In the genomic region with DNA sequence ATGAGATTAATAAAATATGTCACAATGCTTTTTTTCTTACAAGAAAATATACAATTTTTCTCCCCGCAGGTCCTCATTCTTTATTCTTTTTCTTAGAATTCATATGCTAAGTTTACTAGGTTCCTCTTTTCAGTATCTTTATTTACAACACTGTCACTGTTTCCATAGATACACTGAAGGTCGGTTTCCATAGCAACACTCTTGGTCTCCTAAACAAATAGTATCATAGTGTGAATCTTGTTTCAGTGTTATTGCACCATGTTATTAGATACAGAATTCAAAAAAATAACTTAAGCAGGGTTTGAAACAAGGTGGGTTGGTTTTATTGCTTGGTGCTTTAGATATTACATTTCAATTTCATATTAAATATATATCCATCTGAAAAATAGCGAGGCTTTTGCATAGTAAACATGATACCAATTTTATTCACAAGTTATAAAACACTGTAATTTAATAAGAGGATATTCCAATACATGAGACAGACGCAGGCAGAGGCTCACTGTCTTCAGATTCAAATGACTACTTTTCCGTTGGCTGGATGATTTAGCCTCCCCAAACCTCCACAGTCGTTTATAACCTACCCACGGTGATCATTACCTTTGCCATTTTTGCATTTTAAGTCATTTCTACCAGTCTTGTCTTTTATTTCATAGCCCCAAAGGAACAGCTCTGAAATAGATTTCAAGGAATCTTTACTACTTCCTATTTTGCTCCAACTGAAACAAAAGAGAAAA, we compare ENCODE assay signal across 8 cellular contexts.
DNase-seq lines count a peak whose midpoint lies in the region; ATAC-seq and TF ChIP-seq lines count a peak whose summit lies in the region.

No MANE protein-coding gene starts in this region.

- no peaks in the 10 kb centered on the region for H3K79me1 ChIP-seq in mesendoderm (ENCODE audit: low read length)

- H3K4me2 ChIP-seq in mammary epithelial cell (ENCODE audit: insufficient read depth, low read depth, low read length) (no peak overlapping the region), mesendoderm (ENCODE audit: low read length) (no peak overlapping the region)

- H4K20me1 ChIP-seq in mammary epithelial cell (ENCODE audit: insufficient read depth, low read length) = no peaks in the 10 kb centered on the region

- no peaks in the 10 kb centered on the region for H3K36me3 ChIP-seq in mammary epithelial cell (ENCODE audit: insufficient read depth, low read length)
- no peaks in the 10 kb centered on the region for H3K36me3 ChIP-seq in mesendoderm (ENCODE audit: control insufficient read depth, insufficient read depth, low read length)
- no peaks in the 10 kb centered on the region for H3K36me3 ChIP-seq in adrenal gland (replicated peaks in 1 of 2)

- H2BK5ac ChIP-seq in mesendoderm (ENCODE audit: low read length) = no peak overlapping the region

- H3K4me1 ChIP-seq in mammary epithelial cell (ENCODE audit: insufficient read depth, low read length) (peaks cover 10% of the 10 kb centered on the region), mesendoderm (ENCODE audit: control insufficient read depth, low read depth, low read length) (no peaks in the 10 kb centered on the region), adrenal gland (replicated peaks in 1 of 2) (peaks cover 7 to 25% of the 10 kb centered on the region in 2 donors)

- no peak overlapping the region for H2AK5ac ChIP-seq in mesendoderm (ENCODE audit: low read length)

- H3K27me3 ChIP-seq in mammary epithelial cell (ENCODE audit: insufficient read depth, low read length) (no peaks in the 10 kb centered on the region), mesendoderm (ENCODE audit: insufficient read depth, low read length, poor library complexity) (no peaks in the 10 kb centered on the region), adrenal gland (no peaks in the 10 kb centered on the region)

- no peak overlapping the region for H2BK120ac ChIP-seq in mesendoderm (ENCODE audit: low read depth, low read length)

- ATAC-seq in GM18511 (IDR thresholded peaks at IDR 0.05; ENCODE audit: unreplicated experiment) (peak; percentile 67), HG02970 (IDR thresholded peaks at IDR 0.05; ENCODE audit: low FRiP score, unreplicated experiment) (peak; percentile 63)

- H2AFZ ChIP-seq in mammary epithelial cell (ENCODE audit: low read depth, low read length) = no peak overlapping the region

- H4K5ac ChIP-seq in mesendoderm (ENCODE audit: low read length) = no peak overlapping the region

- TF ChIP-seq CTCF in mammary epithelial cell (conservative IDR thresholded peaks at IDR 0.05 in 1 of 2, IDR thresholded peaks at IDR 0.05 in 1 of 2; ENCODE audit: extremely low read depth in 1 of 2, insufficient read depth in 1 of 2, low read depth in 1 of 2, low read length in 2 of 2) (no peak), adrenal gland (IDR thresholded peaks at IDR 0.05) (no peak)

- no peak overlapping the region for H3K9ac ChIP-seq in mammary epithelial cell (ENCODE audit: insufficient read depth, low read length)
- no peak overlapping the region for H3K9ac ChIP-seq in mesendoderm (ENCODE audit: low read length)

- intact Hi-C loops in mammary epithelial cell (cut with micrococcal nuclease) (loop anchor here (1.0 kb wide), 1 partner anchor 64 kb away; no protein-coding TSS in a partner anchor), adrenal gland (cut with DNase I) (loop anchor here in 1 of 2 donors (10.0 kb wide), 1 partner anchor 89 kb away; a partner anchor contains a TSS)

- no peak overlapping the region for H3K56ac ChIP-seq in mesendoderm (ENCODE audit: low read length)

- no peaks in the 10 kb centered on the region for H3K79me2 ChIP-seq in mammary epithelial cell (ENCODE audit: insufficient read depth, low read length)
- H3K79me2 ChIP-seq in mesendoderm (ENCODE audit: control insufficient read depth, insufficient read depth, low read length) = no peaks in the 10 kb centered on the region

- peak overlapping the region; percentile 62 for H3K27ac ChIP-seq in mammary epithelial cell (ENCODE audit: insufficient read depth, low read depth, low read length)
- no peak overlapping the region for H3K27ac ChIP-seq in mesendoderm (ENCODE audit: low read depth, low read length)
- peak overlapping the region in 1 of 5 donors; percentile 6 for H3K27ac ChIP-seq in adrenal gland

- in situ Hi-C loops in ACHN (cut with HindIII; ENCODE audit: low pct_ligation_motif_present, low pct_unique_long_range_greater_than_20kb, low sequenced_read_pairs) = no loop called here
- in situ Hi-C loops in mammary epithelial cell (cut with MboI; ENCODE audit: low sequenced_read_pairs in 2 of 2) = no loop called here

- TF ChIP-seq POLR2A in adrenal gland (IDR thresholded peaks at IDR 0.05) = no peak

- H3K9me3 ChIP-seq in mammary epithelial cell (replicated peaks; ENCODE audit: insufficient read depth, low read length) = no peaks in the 10 kb centered on the region
- no peaks in the 10 kb centered on the region for H3K9me3 ChIP-seq in adrenal gland (replicated peaks in 1 of 3)

- no peak overlapping the region for H3K18ac ChIP-seq in mesendoderm (ENCODE audit: low read length)

- 24% methylated on average over 7 of the region's 7 CpGs for WGBS in mammary epithelial cell (ENCODE audit: low coverage, missing lambda C conversion rate)
- WGBS in mesendoderm (ENCODE audit: extremely low coverage, insufficient coverage, low lambda C conversion rate) = no CpG with 5 or more reads among the region's 7 CpGs
- WGBS in adrenal gland, 4 donors = 63 to 68% (median 64%) methylated on average over 7 of the region's 7 CpGs

- H3K4ac ChIP-seq in mesendoderm (ENCODE audit: low read depth, low read length) = no peak overlapping the region

- peak; percentile 65 for DNase-seq in ACHN
- peak; percentile 73 for DNase-seq in NCI-H460 (ENCODE audit: extremely low read depth, low read depth)
- DNase-seq in mammary epithelial cell = peak; percentile 71
- peak; percentile 90 for DNase-seq in mesendoderm
- DNase-seq in putamen (ENCODE audit: low spot score) = no peak
- DNase-seq in adrenal gland = no peak

- no peak overlapping the region for H2BK15ac ChIP-seq in mesendoderm (replicated peaks; ENCODE audit: low read depth)

- H3K4me3 ChIP-seq in mammary epithelial cell (replicated peaks in 1 of 3; ENCODE audit: insufficient read depth in 1 of 3, low read depth in 2 of 3, low read length in 3 of 3) = no peak overlapping the region
- H3K4me3 ChIP-seq in mesendoderm (ENCODE audit: low read length) = no peak overlapping the region
- no peak overlapping the region for H3K4me3 ChIP-seq in adrenal gland

- dilution Hi-C loops in mammary epithelial cell (cut with HindIII; ENCODE audit: low sequenced_read_pairs) = no loop called here

- H3K23ac ChIP-seq in mesendoderm (ENCODE audit: low read length) = no peak overlapping the region

- BruUV-seq in mammary epithelial cell (replicated peaks; lab: Mats Ljungman, UMichigan) = no TSS peak

- CTCF ChIA-PET in mammary epithelial cell (lab: Charles Lee; ENCODE audit: low non-redundant PET) = no interaction called here

- no peak overlapping the region for H4K8ac ChIP-seq in mesendoderm (ENCODE audit: low read depth, low read length)

Comparison
In these comparisons a context has a peak if more than half of its experiments do, and no peak if none do; other contexts are left out.
1. DNase-seq: peak in ACHN (single experiment), NCI-H460 (single experiment), mammary epithelial cell (single experiment) and mesendoderm (single experiment); none in putamen (single experiment) and adrenal gland (0 of 7).